Comparison of ENCODE assay signal across 9 cellular contexts in the genomic region with DNA sequence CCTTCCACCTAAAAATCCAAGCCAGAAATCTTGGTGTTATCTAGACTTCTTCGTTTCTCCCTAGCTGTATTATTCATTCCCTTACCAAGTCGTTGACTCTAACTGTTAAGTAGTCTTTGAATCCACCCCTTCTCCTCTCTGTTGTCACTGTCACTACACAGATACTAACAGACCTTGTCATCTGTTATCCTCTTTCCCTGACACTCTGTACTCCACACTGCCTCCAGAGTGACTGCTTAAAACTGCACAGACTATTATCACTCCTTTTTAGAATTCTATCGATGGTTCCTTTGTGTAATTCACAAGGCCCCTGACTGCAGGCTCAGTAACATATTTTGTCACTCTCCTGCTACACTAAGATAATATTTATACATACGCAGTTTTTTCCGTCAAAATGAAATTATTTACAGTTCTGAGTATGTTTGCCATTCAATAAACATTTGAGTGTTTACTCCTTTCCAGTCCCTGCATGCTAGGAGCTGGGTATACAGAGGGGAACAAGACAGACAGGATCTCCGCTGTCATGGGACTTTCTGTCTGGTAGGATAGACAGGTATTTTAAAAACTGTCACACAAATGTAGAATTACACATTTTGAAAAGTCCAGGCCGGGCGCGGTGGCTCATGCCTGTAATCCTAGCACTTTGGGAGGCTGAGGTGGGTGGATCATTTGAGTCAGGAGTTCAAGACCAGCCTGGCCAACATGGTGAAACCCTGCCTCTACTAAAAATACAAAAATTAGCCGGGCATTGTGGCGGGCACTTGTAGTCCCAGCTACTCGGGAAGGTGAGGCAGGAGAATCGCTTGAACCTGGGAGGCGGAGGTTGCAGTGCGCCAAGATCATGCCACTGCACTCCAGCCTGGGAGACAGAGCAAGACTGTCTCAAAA. TPM values are rescaled to one million over a fixed set of nuclear protein-coding genes. Genes with fewer than 3 reads are reported as not detected.
DNase-seq lines count a peak whose midpoint lies in the region; ATAC-seq and TF ChIP-seq lines count a peak whose summit lies in the region.
"Had no signal": no experiment of that assay in that cellular context is flagged by ENCODE, and none has a peak within 500 bp of the region (broad histone marks: within the 10 kb centered on the region; RNA-seq: fewer than 3 reads in every experiment).

No MANE protein-coding gene starts in this region.

- H3K36me3 Mint-ChIP-seq in activated CD8-positive, alpha-beta memory T cell treated with anti-CD3 and anti-CD28 coated beads, Interleukin-2, amount 10 ng/mL, durations not matched to agents 7 days and 5 days = peaks cover 48% of the 10 kb centered on the region
- H3K36me3 Mint-ChIP-seq in activated naive CD8-positive, alpha-beta T cell treated with anti-CD3 and anti-CD28 coated beads for 36 hours = peaks cover 59% of the 10 kb centered on the region

- H3K4me3 Mint-ChIP-seq in activated CD8-positive, alpha-beta memory T cell treated with anti-CD3 and anti-CD28 coated beads, Interleukin-2, amount 10 ng/mL, durations not matched to agents 7 days and 5 days = no peak overlapping the region
- H3K4me3 Mint-ChIP-seq in activated naive CD8-positive, alpha-beta T cell treated with anti-CD3 and anti-CD28 coated beads for 36 hours = peak overlapping the region; percentile 16

- peaks cover 36% of the 10 kb centered on the region for H3K4me1 Mint-ChIP-seq in activated CD8-positive, alpha-beta memory T cell treated with anti-CD3 and anti-CD28 coated beads, Interleukin-2, amount 10 ng/mL, durations not matched to agents 7 days and 5 days
- H3K4me1 Mint-ChIP-seq in activated naive CD8-positive, alpha-beta T cell treated with anti-CD3 and anti-CD28 coated beads for 36 hours = peaks cover 30% of the 10 kb centered on the region

- H3K27ac Mint-ChIP-seq in activated CD8-positive, alpha-beta memory T cell treated with anti-CD3 and anti-CD28 coated beads, Interleukin-2, amount 10 ng/mL, durations not matched to agents 7 days and 5 days = peak overlapping the region; percentile 75
- H3K27ac Mint-ChIP-seq in activated naive CD8-positive, alpha-beta T cell treated with anti-CD3 and anti-CD28 coated beads for 36 hours = peak overlapping the region; percentile 76

- DNase-seq in activated CD8-positive, alpha-beta memory T cell treated with anti-CD3 and anti-CD28 coated beads, Interleukin-2, amount 10 ng/mL, durations not matched to agents 7 days and 5 days = no peak
- DNase-seq in activated CD8-positive, alpha-beta memory T cell treated with anti-CD3 and anti-CD28 coated beads for 24 hours = no peak
- DNase-seq in activated naive CD8-positive, alpha-beta T cell treated with anti-CD3 and anti-CD28 coated beads for 36 hours = no peak
- peak; percentile 18 for DNase-seq in posterior vena cava (ENCODE audit: low spot score)
- DNase-seq: upper lobe of right lung had no signal

- CTCF ChIA-PET in activated CD8-positive, alpha-beta memory T cell treated with anti-CD3 and anti-CD28 coated beads, Interleukin-2, amount 10 ng/mL, durations not matched to agents 7 days and 5 days (lab: Charles Lee) = interaction anchor here (1.0 to 1.9 kb wide), 2 partner anchors 15 to 31 kb away, joined by 3 to 8 read pairs; no protein-coding TSS in a partner anchor

- peak; percentile 27; the same call in 1 of the 2 replicates for TF ChIP-seq CTCF in LNCAP (IDR thresholded peaks at IDR 0.05)

- no peak for ATAC-seq in activated CD8-positive, alpha-beta memory T cell treated with anti-CD3 and anti-CD28 coated beads, Interleukin-2, amount 10 ng/mL, durations not matched to agents 7 days and 5 days
- ATAC-seq in HG03565 (IDR thresholded peaks at IDR 0.05; ENCODE audit: unreplicated experiment) = no peak
- no peak for ATAC-seq in GM18861 (IDR thresholded peaks at IDR 0.05; ENCODE audit: unreplicated experiment)
- ATAC-seq in HG03175 (IDR thresholded peaks at IDR 0.05; ENCODE audit: unreplicated experiment) = no peak
- ATAC-seq: upper lobe of right lung had no signal

- no peaks in the 10 kb centered on the region for H3K9me3 Mint-ChIP-seq in activated CD8-positive, alpha-beta memory T cell treated with anti-CD3 and anti-CD28 coated beads, Interleukin-2, amount 10 ng/mL, durations not matched to agents 7 days and 5 days (ENCODE audit: low read depth)
- H3K9me3 Mint-ChIP-seq in activated naive CD8-positive, alpha-beta T cell treated with anti-CD3 and anti-CD28 coated beads for 36 hours = no peaks in the 10 kb centered on the region

- no peaks in the 10 kb centered on the region for H3K27me3 Mint-ChIP-seq in activated CD8-positive, alpha-beta memory T cell treated with anti-CD3 and anti-CD28 coated beads, Interleukin-2, amount 10 ng/mL, durations not matched to agents 7 days and 5 days
- no peaks in the 10 kb centered on the region for H3K27me3 Mint-ChIP-seq in activated naive CD8-positive, alpha-beta T cell treated with anti-CD3 and anti-CD28 coated beads for 36 hours

- intact Hi-C loops in posterior vena cava (cut with DNase I) = no loop called here

RNA-seq across cellular contexts. Expression of a gene that starts 3.8 kb away (rescaled TPM):
- total RNA-seq in activated CD8-positive, alpha-beta memory T cell treated with anti-CD3 and anti-CD28 coated beads, Interleukin-2, amount 10 ng/mL, durations not matched to agents 7 days and 5 days = 100 to 1,000 TPM; 283 to 384 TPM
- 100 to 1,000 TPM; 423 to 460 TPM for total RNA-seq in activated naive CD8-positive, alpha-beta T cell treated with anti-CD3 and anti-CD28 coated beads for 36 hours
- total RNA-seq in posterior vena cava = 100 to 1,000 TPM; 135 to 142 TPM

RNA-seq across cellular contexts. Expression of a gene that starts 12.0 kb away (rescaled TPM):
- total RNA-seq in activated CD8-positive, alpha-beta memory T cell treated with anti-CD3 and anti-CD28 coated beads, Interleukin-2, amount 10 ng/mL, durations not matched to agents 7 days and 5 days = 100 to 1,000 TPM; 234 to 363 TPM
- 100 to 1,000 TPM; 154 to 162 TPM for total RNA-seq in activated naive CD8-positive, alpha-beta T cell treated with anti-CD3 and anti-CD28 coated beads for 36 hours
- 10 to 100 TPM; 12.7 to 20.7 TPM for total RNA-seq in posterior vena cava

RNA-seq across cellular contexts. Expression of a gene that starts 28.7 kb away (rescaled TPM):
- 10 to 100 TPM; 15.3 to 15.9 TPM for total RNA-seq in activated CD8-positive, alpha-beta memory T cell treated with anti-CD3 and anti-CD28 coated beads, Interleukin-2, amount 10 ng/mL, durations not matched to agents 7 days and 5 days
- 10 to 100 TPM; 30.7 to 33.4 TPM for total RNA-seq in activated naive CD8-positive, alpha-beta T cell treated with anti-CD3 and anti-CD28 coated beads for 36 hours
- 10 to 100 TPM; 34.0 to 43.8 TPM for total RNA-seq in posterior vena cava

RNA-seq across cellular contexts. Expression of a gene that starts 31.0 kb away (rescaled TPM):
- total RNA-seq in activated CD8-positive, alpha-beta memory T cell treated with anti-CD3 and anti-CD28 coated beads, Interleukin-2, amount 10 ng/mL, durations not matched to agents 7 days and 5 days = 10 to 100 TPM; 80.9 to 85.4 TPM
- total RNA-seq in activated naive CD8-positive, alpha-beta T cell treated with anti-CD3 and anti-CD28 coated beads for 36 hours = 10 to 100 TPM; 38.5 to 44.8 TPM
- total RNA-seq in posterior vena cava = 10 to 100 TPM; 46.5 to 49.1 TPM

RNA-seq across cellular contexts. Expression of a gene that starts 32.1 kb away (rescaled TPM):
- under 1 TPM; 0.52 to 0.53 TPM for total RNA-seq in activated CD8-positive, alpha-beta memory T cell treated with anti-CD3 and anti-CD28 coated beads, Interleukin-2, amount 10 ng/mL, durations not matched to agents 7 days and 5 days
- under 1 TPM; 0.56 to 0.62 TPM for total RNA-seq in activated naive CD8-positive, alpha-beta T cell treated with anti-CD3 and anti-CD28 coated beads for 36 hours
- total RNA-seq in posterior vena cava = 1 to 10 TPM in 1 of 2 donors, under 1 TPM in 1; 0.90 to 3.2 TPM

Comparison
In these comparisons a context has a peak if more than half of its experiments do, and no peak if none do; other contexts are left out.
1. RNA of a gene that starts 12.0 kb away (total RNA-seq): 234 to 363 TPM in activated CD8-positive, alpha-beta memory T cell treated with anti-CD3 and anti-CD28 coated beads, Interleukin-2, amount 10 ng/mL, durations not matched to agents 7 days and 5 days and 154 to 162 TPM in activated naive CD8-positive, alpha-beta T cell treated with anti-CD3 and anti-CD28 coated beads for 36 hours; 12.7 to 20.7 TPM in posterior vena cava; every median in the first group is over 4 times any median in the second.